Comparison of ENCODE assay signal across 11 cellular contexts in the genomic region with DNA sequence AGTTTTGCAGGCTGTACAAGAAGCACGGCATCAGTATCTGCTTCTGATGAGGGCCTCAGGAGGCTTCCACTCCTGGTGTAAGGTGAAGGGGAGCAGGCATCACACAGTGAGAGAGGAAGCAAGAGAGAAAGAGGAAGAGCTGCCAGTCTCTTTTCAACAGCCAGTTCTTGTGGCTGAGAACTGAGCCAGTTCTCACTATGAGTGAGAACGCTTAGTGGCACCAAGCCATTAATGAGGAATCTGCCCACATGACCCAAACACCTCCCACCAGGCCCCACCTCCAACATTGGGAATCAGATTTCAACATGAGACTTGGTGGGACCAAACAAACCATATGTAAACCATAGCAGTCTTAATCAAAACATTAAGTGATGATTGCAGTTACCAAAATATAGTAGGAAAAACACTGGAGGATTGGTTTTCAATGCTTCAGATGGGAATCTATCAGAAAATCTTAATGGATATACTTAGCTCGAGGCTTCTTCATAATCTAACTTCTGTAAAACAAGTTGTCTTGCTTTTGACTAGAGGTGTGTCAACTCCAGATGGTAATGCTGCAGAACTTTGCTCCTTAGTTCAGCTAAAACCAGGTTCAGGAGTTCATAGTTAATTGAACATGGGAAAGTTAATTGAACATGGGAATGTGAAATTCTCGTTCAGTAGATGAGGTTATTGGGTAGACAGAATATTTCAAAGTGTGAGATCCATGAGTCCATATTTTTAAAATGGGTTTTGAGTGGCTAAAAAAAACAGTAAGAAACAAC. TPM values are rescaled to one million over a fixed set of nuclear protein-coding genes. Genes with fewer than 3 reads are reported as not detected.
DNase-seq lines count a peak whose midpoint lies in the region; ATAC-seq and TF ChIP-seq lines count a peak whose summit lies in the region.
"Had no signal": no experiment of that assay in that cellular context is flagged by ENCODE, and none has a peak within 500 bp of the region (broad histone marks: within the 10 kb centered on the region; RNA-seq: fewer than 3 reads in every experiment).

No MANE protein-coding gene starts in this region.

- no peaks in the 10 kb centered on the region for H3K4me1 ChIP-seq in trophoblast cell (ENCODE audit: control insufficient read depth in 1 of 2, insufficient read depth in 2 of 2, low read length in 2 of 2)
- H3K4me1 ChIP-seq in gastroesophageal sphincter, result peaks cover 0 to 72% (median 0%) of the 10 kb centered on the region in 3 donors

- no peak overlapping the region for H3K18ac ChIP-seq in trophoblast cell (ENCODE audit: low read length)

- DNase-seq in UCSD-AML1 (lab: John Stamatoyannopoulos, UW; ENCODE audit: unreplicated experiment) (peak; percentile 16), trophoblast cell (no peak), NCI-H526 treated with DMSO at 0.1 percent for 48 hours (lab: John Stamatoyannopoulos, UW) (no peak), DMS79 treated with DMSO at 0.1 percent for 48 hours (lab: John Stamatoyannopoulos, UW) (no peak)
- no peak for DNase-seq in activated T-cell treated with anti-CD3 and anti-CD28 coated beads, Interleukin-2, amount 50 U/mL, for 1 hour
- DNase-seq: brain microvascular endothelial cell had no signal

- H3K79me2 ChIP-seq in trophoblast cell (ENCODE audit: control insufficient read depth, insufficient read depth, low read length, poor library complexity), result peaks cover 8% of the 10 kb centered on the region

- no peak overlapping the region for H4K8ac ChIP-seq in trophoblast cell (ENCODE audit: low read depth, low read length)

- no peak for TF ChIP-seq CTCF in gastroesophageal sphincter (IDR thresholded peaks at IDR 0.05)

- ATAC-seq in GM19397 (IDR thresholded peaks at IDR 0.05; ENCODE audit: unreplicated experiment), result peak; percentile 71
- peak; percentile 72 for ATAC-seq in HG02973 (IDR thresholded peaks at IDR 0.05; ENCODE audit: unreplicated experiment)
- ATAC-seq in gastroesophageal sphincter, result no peak
- ATAC-seq: HCT116 had no signal

- H3K23ac ChIP-seq in trophoblast cell (ENCODE audit: low read length), result no peak overlapping the region

- no peak for TF ChIP-seq POLR2A in gastroesophageal sphincter (IDR thresholded peaks at IDR 0.05)

- WGBS in trophoblast cell (ENCODE audit: extremely low coverage, insufficient coverage, insufficient read length), result no CpG with 5 or more reads among the region's 4 CpGs
- 79 to 87% methylated on average over 4 of the region's 4 CpGs for WGBS in gastroesophageal sphincter (ENCODE audit: low coverage in 1 of 2), 2 donors

- no peak overlapping the region for H2AK5ac ChIP-seq in trophoblast cell (ENCODE audit: low read length)

- no peak overlapping the region for H3K4me3 ChIP-seq in trophoblast cell (ENCODE audit: low read depth, low read length)
- H3K4me3 ChIP-seq in gastroesophageal sphincter, result no peak overlapping the region
- H3K4me3 ChIP-seq: SK-N-MC had no signal

- H3K4ac ChIP-seq in trophoblast cell (ENCODE audit: low read depth, low read length), result peak overlapping the region; percentile 98

- no peak overlapping the region for H3K27ac ChIP-seq in trophoblast cell (ENCODE audit: low read depth, low read length)
- no peak overlapping the region for H3K27ac ChIP-seq in gastroesophageal sphincter
- H3K27ac ChIP-seq: brain microvascular endothelial cell, SK-N-MC had no signal

- no peak for TF ChIP-seq EP300 in gastroesophageal sphincter (IDR thresholded peaks at IDR 0.05)

- H3K79me1 ChIP-seq in trophoblast cell (ENCODE audit: low read length), result no peaks in the 10 kb centered on the region

- H4K12ac ChIP-seq in trophoblast cell (ENCODE audit: low read depth, low read length), result no peak overlapping the region

- H3K14ac ChIP-seq in trophoblast cell (ENCODE audit: low read length), result no peak overlapping the region

- H3K9ac ChIP-seq in trophoblast cell (ENCODE audit: low read length), result no peak overlapping the region

- no peak overlapping the region for H3K4me2 ChIP-seq in trophoblast cell (ENCODE audit: low read length)

- H3K27me3 ChIP-seq in trophoblast cell (ENCODE audit: insufficient read depth, low read length) (no peaks in the 10 kb centered on the region), gastroesophageal sphincter (no peaks in the 10 kb centered on the region)
- H3K27me3 ChIP-seq: brain microvascular endothelial cell had no signal

- H2BK5ac ChIP-seq in trophoblast cell (ENCODE audit: low read depth, low read length, poor library complexity), result no peak overlapping the region

- H2BK12ac ChIP-seq in trophoblast cell (ENCODE audit: low read length), result no peak overlapping the region

- peaks cover 0 to 3% of the 10 kb centered on the region in 2 experiments for H3K36me3 ChIP-seq in trophoblast cell (ENCODE audit: control insufficient read depth in 1 of 2, insufficient read depth in 2 of 2, low read length in 2 of 2)
- no peaks in the 10 kb centered on the region for H3K36me3 ChIP-seq in gastroesophageal sphincter
- H3K36me3 ChIP-seq: brain microvascular endothelial cell had no signal

- H4K91ac ChIP-seq in trophoblast cell (ENCODE audit: low read depth, low read length), result no peak overlapping the region

- no peak overlapping the region for H2AFZ ChIP-seq in trophoblast cell (ENCODE audit: insufficient read depth, low read length, poor library complexity)

- H2BK120ac ChIP-seq in trophoblast cell (ENCODE audit: insufficient read depth, low read length, poor library complexity), result no peak overlapping the region

- H3K9me3 ChIP-seq in trophoblast cell (ENCODE audit: insufficient read depth, low read depth, low read length) (no peaks in the 10 kb centered on the region), gastroesophageal sphincter (no peaks in the 10 kb centered on the region)

RNA-seq across cellular contexts. Expression of gene FAR1, which starts 12.2 kb away (rescaled TPM):
- 25.0 and 26.7 TPM in 2 replicates for polyA plus RNA-seq in trophoblast cell (2013)
- total RNA-seq in gastroesophageal sphincter, result 10 to 100 TPM; 37.5 to 61.5 (median 38.8) TPM
